ENCODE assay signal across 8 cellular contexts in the genomic region with DNA sequence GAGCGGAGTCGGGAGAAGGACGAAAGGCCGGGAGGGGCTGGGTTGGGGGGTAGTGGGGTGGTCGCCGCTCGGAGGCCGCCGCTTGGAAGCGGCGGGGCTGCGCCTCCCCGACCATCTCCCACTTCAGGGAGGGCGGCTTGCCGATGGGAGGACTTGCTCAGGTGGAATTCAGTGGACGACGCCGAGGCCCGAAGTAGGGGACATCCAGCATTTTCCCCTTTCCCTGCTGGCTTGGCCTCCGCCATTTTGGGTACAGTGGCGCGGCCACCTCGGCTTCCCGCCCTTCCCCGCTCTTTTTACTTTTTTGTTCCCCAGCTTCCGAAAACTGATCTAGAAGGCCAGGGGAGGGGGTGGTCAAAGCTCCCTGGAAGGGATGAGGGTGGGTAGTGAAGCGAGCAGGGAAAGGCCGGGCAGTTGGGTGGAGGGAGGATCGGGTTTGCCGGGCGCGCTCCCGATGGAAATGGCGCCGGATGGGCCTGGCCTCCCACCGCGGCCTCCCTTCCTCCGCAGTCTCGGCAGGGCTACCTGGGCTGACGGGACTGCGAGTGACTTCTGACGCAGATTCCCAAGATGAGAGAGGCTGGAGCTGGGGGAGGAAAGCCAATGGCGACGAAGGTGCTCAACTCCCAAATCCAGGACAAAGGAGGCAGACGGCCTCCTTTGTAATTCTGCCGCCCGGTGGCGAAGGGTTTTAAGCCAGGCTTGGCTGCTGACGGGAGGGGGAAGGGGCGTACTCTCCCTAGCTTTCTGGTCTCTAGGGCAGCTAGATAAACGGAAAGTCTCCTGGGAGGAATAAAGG.
DNase-seq lines count a peak whose midpoint lies in the region; ATAC-seq and TF ChIP-seq lines count a peak whose summit lies in the region.

Gene PBLD (minus strand): TSS at position 670 of the 799 bp plus-strand sequence. CDS start 26,084 bp downstream, outside the sequence.

- peak within 1 kb of the TSS; percentile 93 for H3K4me3 ChIP-seq in choroid plexus epithelial cell (ENCODE audit: low read depth, low read length)

- peak; percentile 22 for ATAC-seq in HG03066 (IDR thresholded peaks at IDR 0.05; ENCODE audit: low read depth, unreplicated experiment)
- peak; percentile 5 to 10 for ATAC-seq in activated CD4-positive, CD25-positive, alpha-beta regulatory T cell treated with anti-CD3 and anti-CD28 coated beads, Interleukin-2, amount 50 U/mL, for 24 hours

- TF ChIP-seq CTCF in choroid plexus epithelial cell (conservative IDR thresholded peaks at IDR 0.05; ENCODE audit: low read depth, low read length), result peak; percentile 71

- DNase-seq in SIG-M5 treated with dmso at 0.1 percent for 504 hours (lab: John Stamatoyannopoulos, UW; ENCODE audit: unreplicated experiment) (peak; percentile 49), SIG-M5 (lab: John Stamatoyannopoulos, UW) (no peak), NCI-H2171 treated with DMSO at 0.1 percent for 48 hours (lab: John Stamatoyannopoulos, UW) (peak; percentile 63), choroid plexus epithelial cell (ENCODE audit: low read depth) (peak; percentile 83), kidney tubule cell (ENCODE audit: low spot score) (peak; percentile 86)
- DNase-seq in stimulated activated CD4-positive, alpha-beta T cell treated with anti-CD3 and anti-CD28 coated beads, Interleukin-15, amount 100 ng/mL, for 48 hours (ENCODE audit: low read depth in 2 of 2), result peak; percentile 30 to 48
